7 cellular contexts compared by ENCODE assay signal in the genomic region with DNA sequence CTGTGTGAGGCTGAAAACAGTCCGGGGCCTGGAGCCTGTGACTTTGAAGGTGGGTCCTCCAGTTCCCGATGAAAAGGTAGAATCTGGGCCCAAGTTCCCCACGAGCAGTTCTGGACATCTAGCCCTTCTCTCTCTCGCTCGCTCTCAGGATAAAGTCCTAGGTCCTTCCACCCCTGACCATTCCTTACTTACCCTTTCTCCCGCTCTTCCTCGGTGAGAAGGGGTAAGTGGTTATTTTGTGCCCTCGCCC. TPM values are rescaled to one million over a fixed set of nuclear protein-coding genes. Genes with fewer than 3 reads are reported as not detected.
DNase-seq lines count a peak whose midpoint lies in the region; ATAC-seq and TF ChIP-seq lines count a peak whose summit lies in the region.

No MANE protein-coding gene starts in this region.

- DNase-seq in H7 (no peak), T-cell (no peak), fibroblast of villous mesenchyme (ENCODE audit: low read depth) (no peak), gastrocnemius medialis (no peak), OCI-M1 (lab: John Stamatoyannopoulos, UW) (no peak)
- no peak for DNase-seq in activated effector memory CD4-positive, alpha-beta T cell treated with anti-CD3 and anti-CD28 coated beads, Interleukin-2, amount 50 U/mL, for 16 hours

- peaks cover 43 to 52% (median 50%) of the 10 kb centered on the region in 3 donors for H3K4me1 Mint-ChIP-seq in T-cell

- H3K36me3 Mint-ChIP-seq in T-cell: peaks cover 12% of the 10 kb centered on the region

- peak overlapping the region; percentile 92 for H3K4me3 ChIP-seq in H7 (ENCODE audit: insufficient read depth, low read depth, low read length)
- H3K4me3 ChIP-seq in fibroblast of villous mesenchyme (ENCODE audit: low read depth, low read length): peak overlapping the region; percentile 72
- peak overlapping the region; percentile 76 to 84 (median 78) for H3K4me3 ChIP-seq in gastrocnemius medialis

- ATAC-seq in T-cell (replicated peaks in 1 of 4) (no peak), gastrocnemius medialis (peak; percentile 17 to 24), GM18858 (IDR thresholded peaks at IDR 0.05; ENCODE audit: unreplicated experiment) (no peak)

- H3K9me3 Mint-ChIP-seq in T-cell: no peaks in the 10 kb centered on the region

- no peaks in the 10 kb centered on the region for H3K9me3 ChIP-seq in gastrocnemius medialis

- in situ Hi-C loops in gastrocnemius medialis (cut with MboI; ENCODE audit: low sequenced_read_pairs in 4 of 4): loop anchor here in 2 of 4 donors (25.0 kb wide), 2 partner anchors 651 to 926 kb away; a partner anchor contains a TSS

- TF ChIP-seq POLR2A in gastrocnemius medialis (IDR thresholded peaks at IDR 0.05): no peak

- H3K4me1 ChIP-seq in gastrocnemius medialis: peaks cover 14 to 29% of the 10 kb centered on the region in 2 donors

- peak overlapping the region; percentile 65 to 78 for H3K27ac Mint-ChIP-seq in T-cell

- TF ChIP-seq CTCF in fibroblast of villous mesenchyme (IDR thresholded peaks at IDR 0.05; ENCODE audit: insufficient read depth, low read depth, low read length): no peak
- TF ChIP-seq CTCF in gastrocnemius medialis (IDR thresholded peaks at IDR 0.05 in 4 of 5, conservative IDR thresholded peaks at IDR 0.05 in 1 of 5): no peak

- POLR2A ChIA-PET in T-cell (lab: Charles Lee): interaction anchor here in 1 of 2 donors (0.6 kb wide), 1 partner anchor 833 kb away, joined by 4 read pairs; no protein-coding TSS in a partner anchor

- intact Hi-C loops in gastrocnemius medialis (cut with DNase I; ENCODE audit: low total_unique reads): loop anchor here (5.0 to 10.0 kb wide), 3 partner anchors 34 to 573 kb away; a partner anchor contains a TSS

- no peaks in the 10 kb centered on the region for H3K27me3 ChIP-seq in H7 (ENCODE audit: control insufficient read depth, insufficient read depth, low read length)
- no peaks in the 10 kb centered on the region for H3K27me3 ChIP-seq in gastrocnemius medialis

- peaks cover 2% of the 10 kb centered on the region for H3K36me3 ChIP-seq in H7 (replicated peaks; ENCODE audit: control insufficient read depth, insufficient read depth, low read length)
- peaks cover 0 to 2% of the 10 kb centered on the region in 2 donors for H3K36me3 ChIP-seq in gastrocnemius medialis

- CTCF ChIA-PET in T-cell (lab: Charles Lee): no interaction called here

- peak overlapping the region; percentile 84 to 92 (median 91) for H3K27ac ChIP-seq in gastrocnemius medialis

- H3K27me3 Mint-ChIP-seq in T-cell: no peaks in the 10 kb centered on the region

- H3K4me3 Mint-ChIP-seq in T-cell: peak overlapping the region; percentile 82 to 86 (median 82)

RNA-seq across cellular contexts. Expression of a gene that starts 0.7 kb away (rescaled TPM):
- total RNA-seq in H7 (2014; rRNA removed; shearing (Covaris generic)): 9.2 and 11.3 TPM in 2 replicates
- total RNA-seq in T-cell: 10 to 100 TPM; 14.1 to 27.3 (median 21.7) TPM
- 7.1 and 8.2 TPM in 2 replicates for total RNA-seq in fibroblast of villous mesenchyme
- total RNA-seq in gastrocnemius medialis: 10 to 100 TPM in 3 of 4 donors, 1 to 10 TPM in 1; 8.3 to 19.2 (median 17.8) TPM

Comparison
In these comparisons a context has a peak if more than half of its experiments do, and no peak if none do; other contexts are left out.
1. ATAC-seq: peak in gastrocnemius medialis (2 of 2); none in T-cell (0 of 4) and GM18858 (single experiment).
2. Peak in every context shown above with its lines, with median percentiles within 50 percentile points of each other: H3K4me3 ChIP-seq.